ENCODE assay signal across 1 cellular context in the genomic region with DNA sequence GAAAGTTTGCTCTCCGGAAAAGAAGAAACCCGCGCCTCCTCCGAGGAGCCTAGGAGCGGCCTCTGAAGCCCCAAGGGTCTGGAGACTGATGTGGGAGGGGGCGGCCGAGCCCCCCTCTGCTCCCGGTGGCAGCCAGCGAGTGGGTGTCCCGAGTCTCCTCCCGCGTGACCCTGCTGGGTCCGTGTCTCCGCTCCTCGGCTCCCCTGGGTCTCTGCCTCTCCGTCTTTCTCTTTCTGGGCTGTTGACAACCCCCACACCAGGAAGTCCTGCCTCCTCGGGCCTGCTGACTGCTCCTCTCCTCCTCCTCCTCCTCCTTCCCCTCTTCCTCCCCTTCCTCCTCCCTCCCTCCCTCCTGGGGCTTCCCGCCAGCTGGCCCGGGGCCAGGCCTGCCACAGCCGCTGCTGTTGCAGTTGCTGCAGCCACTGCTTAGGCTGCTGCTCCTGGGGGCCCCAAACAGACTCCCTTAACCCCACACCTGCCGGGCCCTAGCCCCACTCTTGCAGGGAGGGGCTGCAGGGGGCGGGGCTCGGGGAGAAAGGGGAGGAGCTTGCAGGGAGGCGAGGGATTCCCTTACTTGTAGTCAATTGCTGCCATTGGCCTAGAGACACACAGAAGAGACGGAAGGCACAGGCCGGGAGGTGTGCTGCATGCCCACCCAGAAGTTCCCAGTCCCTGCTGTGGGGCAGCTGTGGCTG.
TF ChIP-seq lines count a peak whose summit lies in the region.

A gene (minus strand): TSS at position 249 of the 695 bp plus-strand sequence. CDS start 1,176 bp downstream, outside the sequence.

TF ChIP-seq in K562, 482 proteins besides CTCF, POLR2A, EP300 and RAD21 (continued from another document and continues in another):
- TF ChIP-seq, protein P1, sequence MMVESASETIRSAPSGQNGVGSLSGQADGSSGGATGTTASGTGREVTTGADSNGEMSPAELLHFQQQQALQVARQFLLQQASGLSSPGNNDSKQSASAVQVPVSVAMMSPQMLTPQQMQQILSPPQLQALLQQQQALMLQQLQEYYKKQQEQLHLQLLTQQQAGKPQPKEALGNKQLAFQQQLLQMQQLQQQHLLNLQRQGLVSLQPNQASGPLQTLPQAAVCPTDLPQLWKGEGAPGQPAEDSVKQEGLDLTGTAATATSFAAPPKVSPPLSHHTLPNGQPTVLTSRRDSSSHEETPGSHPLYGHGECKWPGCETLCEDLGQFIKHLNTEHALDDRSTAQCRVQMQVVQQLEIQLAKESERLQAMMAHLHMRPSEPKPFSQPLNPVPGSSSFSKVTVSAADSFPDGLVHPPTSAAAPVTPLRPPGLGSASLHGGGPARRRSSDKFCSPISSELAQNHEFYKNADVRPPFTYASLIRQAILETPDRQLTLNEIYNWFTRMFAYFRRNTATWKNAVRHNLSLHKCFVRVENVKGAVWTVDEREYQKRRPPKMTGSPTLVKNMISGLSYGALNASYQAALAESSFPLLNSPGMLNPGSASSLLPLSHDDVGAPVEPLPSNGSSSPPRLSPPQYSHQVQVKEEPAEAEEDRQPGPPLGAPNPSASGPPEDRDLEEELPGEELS (CRISPR knock-in tag; IDR thresholded peaks at IDR 0.05; ENCODE audit: borderline replicate concordance): no peak; the same call in 1 of the 2 replicates
- TF ChIP-seq RBM39 (optimal IDR thresholded peaks at IDR 0.05; ENCODE audit: low read depth, low read length) (no peak), ZNF133 (CRISPR knock-in tag; IDR thresholded peaks at IDR 0.05) (no peak), PTTG1 (tag; IDR thresholded peaks at IDR 0.05; ENCODE audit: low read depth) (no peak), ZBTB8A (IDR thresholded peaks at IDR 0.05; ENCODE audit: partially characterized antibody) (no peak), MAFG (tag; conservative IDR thresholded peaks at IDR 0.05) (no peak), ARID1B (IDR thresholded peaks at IDR 0.05) (peak; percentile 89), NUFIP1 (IDR thresholded peaks at IDR 0.05; ENCODE audit: partially characterized antibody) (peak; percentile 40), TEAD1 (CRISPR knock-in tag; IDR thresholded peaks at IDR 0.05) (no peak), E2F3 (CRISPR knock-in tag; IDR thresholded peaks at IDR 0.05) (no peak), CBFA2T2 (conservative IDR thresholded peaks at IDR 0.05) (peak; percentile 45; the same call in 1 of the 2 replicates), YBX1 (IDR thresholded peaks at IDR 0.05) (no peak), CAMTA2 (CRISPR knock-in tag; conservative IDR thresholded peaks at IDR 0.05) (no peak), BMI1 (IDR thresholded peaks at IDR 0.05; ENCODE audit: low read length) (no peak), DPF2 (IDR thresholded peaks at IDR 0.05) (peak; percentile 91), ZNF778 (CRISPR knock-in tag; IDR thresholded peaks at IDR 0.05) (no peak), ZNF140 (CRISPR knock-in tag; IDR thresholded peaks at IDR 0.05) (no peak), ESRRB (CRISPR knock-in tag; IDR thresholded peaks at IDR 0.05; ENCODE audit: borderline replicate concordance) (no peak), PHB (CRISPR knock-in tag; IDR thresholded peaks at IDR 0.05) (no peak), CHD1 (IDR thresholded peaks at IDR 0.05; ENCODE audit: low read length) (no peak), ZNF274 (IDR thresholded peaks at IDR 0.05; ENCODE audit: borderline replicate concordance, low read depth, low read length) (no peak), ZNF551 (CRISPR knock-in tag; IDR thresholded peaks at IDR 0.05) (no peak), NELFE (IDR thresholded peaks at IDR 0.05; ENCODE audit: insufficient read depth, insufficient read length) (no peak), ERF (CRISPR knock-in tag; IDR thresholded peaks at IDR 0.05) (no peak), FOXM1 (IDR thresholded peaks at IDR 0.05; ENCODE audit: low read depth) (peak; percentile 66), FOXM1 (CRISPR knock-in tag; IDR thresholded peaks at IDR 0.05; ENCODE audit: low read depth) (no peak), BCL6 (CRISPR knock-in tag; IDR thresholded peaks at IDR 0.05) (no peak), RCOR1 (IDR thresholded peaks at IDR 0.05; ENCODE audit: borderline replicate concordance in 1 of 2, low read depth in 2 of 2, low read length in 2 of 2) (peak in 1 of 2 experiments; percentile 90; a peak in 2 of 4 replicates), DNMT1 (IDR thresholded peaks at IDR 0.05) (no peak), ZNF76 (CRISPR knock-in tag; IDR thresholded peaks at IDR 0.05; ENCODE audit: borderline replicate concordance) (no peak), SRSF9 (IDR thresholded peaks at IDR 0.05; ENCODE audit: borderline replicate concordance, low read depth, low read length) (no peak), RBFOX2 (IDR thresholded peaks at IDR 0.05; ENCODE audit: low read depth, low read length) (peak; percentile 87), POLR2H (tag; IDR thresholded peaks at IDR 0.05; ENCODE audit: low read depth) (no peak), GATA2 (CRISPR knock-in tag; IDR thresholded peaks at IDR 0.05) (no peak), JUND (IDR thresholded peaks at IDR 0.05; ENCODE audit: borderline replicate concordance, low read depth, low read length) (peak; percentile 68), JUND (tag; IDR thresholded peaks at IDR 0.05; ENCODE audit: borderline replicate concordance, low read depth, low read length) (no peak; the same call in 2 of the 3 replicates), FOXP1 (CRISPR knock-in tag; IDR thresholded peaks at IDR 0.05) (0 out of 2 replicates have a peak, but pooled peaks have one; percentile 37), PTRF (tag; IDR thresholded peaks at IDR 0.05) (no peak), ZNF707 (CRISPR knock-in tag; conservative IDR thresholded peaks at IDR 0.05) (no peak), MCM2 (IDR thresholded peaks at IDR 0.05; ENCODE audit: low read depth) (peak; percentile 100), GABPB2 (CRISPR knock-in tag; conservative IDR thresholded peaks at IDR 0.05) (no peak), XRCC3 (IDR thresholded peaks at IDR 0.05) (no peak), NFRKB (IDR thresholded peaks at IDR 0.05; ENCODE audit: low read depth) (no peak; the same call in 1 of the 2 replicates)
- TF ChIP-seq, protein P2, sequence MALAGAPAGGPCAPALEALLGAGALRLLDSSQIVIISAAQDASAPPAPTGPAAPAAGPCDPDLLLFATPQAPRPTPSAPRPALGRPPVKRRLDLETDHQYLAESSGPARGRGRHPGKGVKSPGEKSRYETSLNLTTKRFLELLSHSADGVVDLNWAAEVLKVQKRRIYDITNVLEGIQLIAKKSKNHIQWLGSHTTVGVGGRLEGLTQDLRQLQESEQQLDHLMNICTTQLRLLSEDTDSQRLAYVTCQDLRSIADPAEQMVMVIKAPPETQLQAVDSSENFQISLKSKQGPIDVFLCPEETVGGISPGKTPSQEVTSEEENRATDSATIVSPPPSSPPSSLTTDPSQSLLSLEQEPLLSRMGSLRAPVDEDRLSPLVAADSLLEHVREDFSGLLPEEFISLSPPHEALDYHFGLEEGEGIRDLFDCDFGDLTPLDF (CRISPR knock-in tag; IDR thresholded peaks at IDR 0.05): no peak
- TF ChIP-seq, protein P3, sequence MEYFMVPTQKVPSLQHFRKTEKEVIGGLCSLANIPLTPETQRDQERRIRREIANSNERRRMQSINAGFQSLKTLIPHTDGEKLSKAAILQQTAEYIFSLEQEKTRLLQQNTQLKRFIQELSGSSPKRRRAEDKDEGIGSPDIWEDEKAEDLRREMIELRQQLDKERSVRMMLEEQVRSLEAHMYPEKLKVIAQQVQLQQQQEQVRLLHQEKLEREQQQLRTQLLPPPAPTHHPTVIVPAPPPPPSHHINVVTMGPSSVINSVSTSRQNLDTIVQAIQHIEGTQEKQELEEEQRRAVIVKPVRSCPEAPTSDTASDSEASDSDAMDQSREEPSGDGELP (CRISPR knock-in tag; IDR thresholded peaks at IDR 0.05; ENCODE audit: borderline replicate concordance): peak; percentile 97
- TF ChIP-seq, protein P4, sequence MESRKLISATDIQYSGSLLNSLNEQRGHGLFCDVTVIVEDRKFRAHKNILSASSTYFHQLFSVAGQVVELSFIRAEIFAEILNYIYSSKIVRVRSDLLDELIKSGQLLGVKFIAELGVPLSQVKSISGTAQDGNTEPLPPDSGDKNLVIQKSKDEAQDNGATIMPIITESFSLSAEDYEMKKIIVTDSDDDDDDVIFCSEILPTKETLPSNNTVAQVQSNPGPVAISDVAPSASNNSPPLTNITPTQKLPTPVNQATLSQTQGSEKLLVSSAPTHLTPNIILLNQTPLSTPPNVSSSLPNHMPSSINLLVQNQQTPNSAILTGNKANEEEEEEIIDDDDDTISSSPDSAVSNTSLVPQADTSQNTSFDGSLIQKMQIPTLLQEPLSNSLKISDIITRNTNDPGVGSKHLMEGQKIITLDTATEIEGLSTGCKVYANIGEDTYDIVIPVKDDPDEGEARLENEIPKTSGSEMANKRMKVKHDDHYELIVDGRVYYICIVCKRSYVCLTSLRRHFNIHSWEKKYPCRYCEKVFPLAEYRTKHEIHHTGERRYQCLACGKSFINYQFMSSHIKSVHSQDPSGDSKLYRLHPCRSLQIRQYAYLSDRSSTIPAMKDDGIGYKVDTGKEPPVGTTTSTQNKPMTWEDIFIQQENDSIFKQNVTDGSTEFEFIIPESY (CRISPR knock-in tag; IDR thresholded peaks at IDR 0.05): peak; percentile 70; the same call in 1 of the 2 replicates
- TF ChIP-seq, protein P5, sequence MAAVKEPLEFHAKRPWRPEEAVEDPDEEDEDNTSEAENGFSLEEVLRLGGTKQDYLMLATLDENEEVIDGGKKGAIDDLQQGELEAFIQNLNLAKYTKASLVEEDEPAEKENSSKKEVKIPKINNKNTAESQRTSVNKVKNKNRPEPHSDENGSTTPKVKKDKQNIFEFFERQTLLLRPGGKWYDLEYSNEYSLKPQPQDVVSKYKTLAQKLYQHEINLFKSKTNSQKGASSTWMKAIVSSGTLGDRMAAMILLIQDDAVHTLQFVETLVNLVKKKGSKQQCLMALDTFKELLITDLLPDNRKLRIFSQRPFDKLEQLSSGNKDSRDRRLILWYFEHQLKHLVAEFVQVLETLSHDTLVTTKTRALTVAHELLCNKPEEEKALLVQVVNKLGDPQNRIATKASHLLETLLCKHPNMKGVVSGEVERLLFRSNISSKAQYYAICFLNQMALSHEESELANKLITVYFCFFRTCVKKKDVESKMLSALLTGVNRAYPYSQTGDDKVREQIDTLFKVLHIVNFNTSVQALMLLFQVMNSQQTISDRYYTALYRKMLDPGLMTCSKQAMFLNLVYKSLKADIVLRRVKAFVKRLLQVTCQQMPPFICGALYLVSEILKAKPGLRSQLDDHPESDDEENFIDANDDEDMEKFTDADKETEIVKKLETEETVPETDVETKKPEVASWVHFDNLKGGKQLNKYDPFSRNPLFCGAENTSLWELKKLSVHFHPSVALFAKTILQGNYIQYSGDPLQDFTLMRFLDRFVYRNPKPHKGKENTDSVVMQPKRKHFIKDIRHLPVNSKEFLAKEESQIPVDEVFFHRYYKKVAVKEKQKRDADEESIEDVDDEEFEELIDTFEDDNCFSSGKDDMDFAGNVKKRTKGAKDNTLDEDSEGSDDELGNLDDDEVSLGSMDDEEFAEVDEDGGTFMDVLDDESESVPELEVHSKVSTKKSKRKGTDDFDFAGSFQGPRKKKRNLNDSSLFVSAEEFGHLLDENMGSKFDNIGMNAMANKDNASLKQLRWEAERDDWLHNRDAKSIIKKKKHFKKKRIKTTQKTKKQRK (IDR thresholded peaks at IDR 0.05; ENCODE audit: borderline replicate concordance, low read depth, low read length): no peak
- TF ChIP-seq, protein P6, sequence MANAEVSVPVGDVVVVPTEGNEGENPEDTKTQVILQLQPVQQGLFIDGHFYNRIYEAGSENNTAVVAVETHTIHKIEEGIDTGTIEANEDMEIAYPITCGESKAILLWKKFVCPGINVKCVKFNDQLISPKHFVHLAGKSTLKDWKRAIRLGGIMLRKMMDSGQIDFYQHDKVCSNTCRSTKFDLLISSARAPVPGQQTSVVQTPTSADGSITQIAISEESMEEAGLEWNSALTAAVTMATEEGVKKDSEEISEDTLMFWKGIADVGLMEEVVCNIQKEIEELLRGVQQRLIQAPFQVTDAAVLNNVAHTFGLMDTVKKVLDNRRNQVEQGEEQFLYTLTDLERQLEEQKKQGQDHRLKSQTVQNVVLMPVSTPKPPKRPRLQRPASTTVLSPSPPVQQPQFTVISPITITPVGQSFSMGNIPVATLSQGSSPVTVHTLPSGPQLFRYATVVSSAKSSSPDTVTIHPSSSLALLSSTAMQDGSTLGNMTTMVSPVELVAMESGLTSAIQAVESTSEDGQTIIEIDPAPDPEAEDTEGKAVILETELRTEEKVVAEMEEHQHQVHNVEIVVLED (CRISPR knock-in tag; IDR thresholded peaks at IDR 0.05): no peak
- TF ChIP-seq, protein P7, sequence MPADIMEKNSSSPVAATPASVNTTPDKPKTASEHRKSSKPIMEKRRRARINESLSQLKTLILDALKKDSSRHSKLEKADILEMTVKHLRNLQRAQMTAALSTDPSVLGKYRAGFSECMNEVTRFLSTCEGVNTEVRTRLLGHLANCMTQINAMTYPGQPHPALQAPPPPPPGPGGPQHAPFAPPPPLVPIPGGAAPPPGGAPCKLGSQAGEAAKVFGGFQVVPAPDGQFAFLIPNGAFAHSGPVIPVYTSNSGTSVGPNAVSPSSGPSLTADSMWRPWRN (IDR thresholded peaks at IDR 0.05; ENCODE audit: low read depth): 0 out of 2 replicates have a peak, but pooled peaks have one; percentile 27
- TF ChIP-seq, protein P8, sequence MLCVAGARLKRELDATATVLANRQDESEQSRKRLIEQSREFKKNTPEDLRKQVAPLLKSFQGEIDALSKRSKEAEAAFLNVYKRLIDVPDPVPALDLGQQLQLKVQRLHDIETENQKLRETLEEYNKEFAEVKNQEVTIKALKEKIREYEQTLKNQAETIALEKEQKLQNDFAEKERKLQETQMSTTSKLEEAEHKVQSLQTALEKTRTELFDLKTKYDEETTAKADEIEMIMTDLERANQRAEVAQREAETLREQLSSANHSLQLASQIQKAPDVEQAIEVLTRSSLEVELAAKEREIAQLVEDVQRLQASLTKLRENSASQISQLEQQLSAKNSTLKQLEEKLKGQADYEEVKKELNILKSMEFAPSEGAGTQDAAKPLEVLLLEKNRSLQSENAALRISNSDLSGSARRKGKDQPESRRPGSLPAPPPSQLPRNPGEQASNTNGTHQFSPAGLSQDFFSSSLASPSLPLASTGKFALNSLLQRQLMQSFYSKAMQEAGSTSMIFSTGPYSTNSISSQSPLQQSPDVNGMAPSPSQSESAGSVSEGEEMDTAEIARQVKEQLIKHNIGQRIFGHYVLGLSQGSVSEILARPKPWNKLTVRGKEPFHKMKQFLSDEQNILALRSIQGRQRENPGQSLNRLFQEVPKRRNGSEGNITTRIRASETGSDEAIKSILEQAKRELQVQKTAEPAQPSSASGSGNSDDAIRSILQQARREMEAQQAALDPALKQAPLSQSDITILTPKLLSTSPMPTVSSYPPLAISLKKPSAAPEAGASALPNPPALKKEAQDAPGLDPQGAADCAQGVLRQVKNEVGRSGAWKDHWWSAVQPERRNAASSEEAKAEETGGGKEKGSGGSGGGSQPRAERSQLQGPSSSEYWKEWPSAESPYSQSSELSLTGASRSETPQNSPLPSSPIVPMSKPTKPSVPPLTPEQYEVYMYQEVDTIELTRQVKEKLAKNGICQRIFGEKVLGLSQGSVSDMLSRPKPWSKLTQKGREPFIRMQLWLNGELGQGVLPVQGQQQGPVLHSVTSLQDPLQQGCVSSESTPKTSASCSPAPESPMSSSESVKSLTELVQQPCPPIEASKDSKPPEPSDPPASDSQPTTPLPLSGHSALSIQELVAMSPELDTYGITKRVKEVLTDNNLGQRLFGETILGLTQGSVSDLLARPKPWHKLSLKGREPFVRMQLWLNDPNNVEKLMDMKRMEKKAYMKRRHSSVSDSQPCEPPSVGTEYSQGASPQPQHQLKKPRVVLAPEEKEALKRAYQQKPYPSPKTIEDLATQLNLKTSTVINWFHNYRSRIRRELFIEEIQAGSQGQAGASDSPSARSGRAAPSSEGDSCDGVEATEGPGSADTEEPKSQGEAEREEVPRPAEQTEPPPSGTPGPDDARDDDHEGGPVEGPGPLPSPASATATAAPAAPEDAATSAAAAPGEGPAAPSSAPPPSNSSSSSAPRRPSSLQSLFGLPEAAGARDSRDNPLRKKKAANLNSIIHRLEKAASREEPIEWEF (CRISPR knock-in tag; IDR thresholded peaks at IDR 0.05): no peak
